In the genomic region with DNA sequence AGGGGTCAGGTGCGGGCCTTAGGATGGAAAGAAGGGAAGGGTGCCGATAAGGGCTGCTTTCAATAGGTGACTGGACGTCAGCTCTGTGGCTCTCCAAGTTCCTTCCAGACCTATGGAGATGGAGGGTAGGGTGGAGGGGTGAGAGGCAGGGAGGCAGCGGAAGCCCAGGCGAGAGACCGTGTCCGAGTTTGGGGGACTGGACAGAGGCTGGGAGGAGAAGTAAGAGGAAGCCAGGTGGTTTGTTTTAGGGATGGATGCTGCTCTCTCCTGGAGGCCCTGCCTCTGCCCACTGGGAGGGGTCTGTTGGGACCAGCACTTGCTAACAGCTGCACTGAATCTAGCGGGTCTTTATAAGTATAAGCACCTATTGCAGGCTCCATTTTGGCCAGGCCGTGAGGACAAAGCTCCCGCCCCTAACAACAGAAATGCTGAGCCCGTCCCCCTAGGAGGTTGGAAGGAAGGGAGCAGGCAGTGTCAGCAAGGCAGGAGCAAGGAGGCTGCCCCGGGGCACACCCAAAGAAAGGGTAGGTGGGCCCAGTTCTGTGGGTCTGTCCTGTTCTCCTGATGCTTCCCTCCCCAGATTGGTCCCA, we compare ENCODE assay signal across 20 cellular contexts.
DNase-seq lines count a peak whose midpoint lies in the region; ATAC-seq and TF ChIP-seq lines count a peak whose summit lies in the region.
"Had no signal": no experiment of that assay in that cellular context is flagged by ENCODE, and none has a peak within 500 bp of the region (broad histone marks: within the 10 kb centered on the region; RNA-seq: fewer than 3 reads in every experiment).

No MANE protein-coding gene starts in this region.

- no peaks in the 10 kb centered on the region for H3K9me3 Mint-ChIP-seq in neural crest cell
- no peaks in the 10 kb centered on the region for H3K9me3 Mint-ChIP-seq in activated T-cell treated with anti-CD3 and anti-CD28 coated beads, Interleukin-2, amount 50 U/mL, for 72 hours
- H3K9me3 Mint-ChIP-seq: activated naive CD4-positive, alpha-beta T cell treated with anti-CD3 and anti-CD28 coated beads, Interleukin-2, amount 50 U/mL, for 72 hours; activated T-helper 2 cell treated with anti-CD3 and anti-CD28 coated beads, Interferon-gamma antibody, Interleukin-2, Interleukin-4, amounts not matched to agents 10 μg/mL and 5 μg/mL and 100 μg/mL, durations not matched to agents 14 hours and 24 hours and 36 hours had no signal

- H3K4me1 Mint-ChIP-seq in neural crest cell: peaks cover 50% of the 10 kb centered on the region
- H3K4me1 Mint-ChIP-seq in activated T-cell treated with anti-CD3 and anti-CD28 coated beads, Interleukin-2, amount 50 U/mL, for 72 hours (ENCODE audit: low read depth): no peaks in the 10 kb centered on the region

- H3K9ac ChIP-seq in GM23248: 0 out of 2 replicates have a peak overlapping the region, but pooled peaks have one; percentile 30
- H3K9ac ChIP-seq in HUES6 (ENCODE audit: low read length): peak overlapping the region; percentile 5

- no peaks in the 10 kb centered on the region for H3K36me3 Mint-ChIP-seq in neural crest cell (ENCODE audit: low read depth)
- H3K36me3 Mint-ChIP-seq in activated T-cell treated with anti-CD3 and anti-CD28 coated beads, Interleukin-2, amount 50 U/mL, for 72 hours (ENCODE audit: insufficient read depth in 2 of 2): no peaks in the 10 kb centered on the region
- H3K36me3 Mint-ChIP-seq: activated naive CD4-positive, alpha-beta T cell treated with anti-CD3 and anti-CD28 coated beads, Interleukin-2, amount 50 U/mL, for 72 hours had no signal

- in situ Hi-C loops in GM23248 (cut with MboI): no loop called here

- H3K9me2 ChIP-seq in GM23248 (ENCODE audit: insufficient read depth): no peaks in the 10 kb centered on the region

- ATAC-seq in activated T-cell treated with anti-CD3 and anti-CD28 coated beads, Interleukin-2, amount 50 U/mL, for 72 hours (replicated peaks in 1 of 2): no peak
- no peak for ATAC-seq in HG02610 (IDR thresholded peaks at IDR 0.05; ENCODE audit: unreplicated experiment)
- no peak for ATAC-seq in GM21619 (IDR thresholded peaks at IDR 0.05; ENCODE audit: unreplicated experiment)
- ATAC-seq: activated naive CD4-positive, alpha-beta T cell treated with anti-CD3 and anti-CD28 coated beads, Interleukin-2, amount 50 U/mL, for 72 hours; Right ventricle myocardium inferior had no signal

- no peaks in the 10 kb centered on the region for H3F3A ChIP-seq in GM23248 (ENCODE audit: insufficient read depth)

- H3K27me3 Mint-ChIP-seq in neural crest cell (ENCODE audit: low read depth): peaks cover 29% of the 10 kb centered on the region
- no peaks in the 10 kb centered on the region for H3K27me3 Mint-ChIP-seq in activated T-cell treated with anti-CD3 and anti-CD28 coated beads, Interleukin-2, amount 50 U/mL, for 72 hours (ENCODE audit: low read depth)

- no peak overlapping the region for H3K27ac ChIP-seq in GM23248
- H3K27ac ChIP-seq in HUES6 (ENCODE audit: low read depth, low read length): no peak overlapping the region
- H3K27ac ChIP-seq in ectodermal cell (ENCODE audit: insufficient read depth, low read depth, low read length, poor library complexity, severe bottlenecking): peak overlapping the region; percentile 74

- peak overlapping the region; percentile 67; the same call in 1 of the 2 replicates for H2AFZ ChIP-seq in GM23248

- H3K4me2 ChIP-seq in GM23248 (ENCODE audit: unreplicated experiment): no peak overlapping the region

- H3K36me3 ChIP-seq in GM23248 (ENCODE audit: low read depth) (no peaks in the 10 kb centered on the region), HUES6 (ENCODE audit: control insufficient read depth, insufficient read depth, low read length) (no peaks in the 10 kb centered on the region), ectodermal cell (ENCODE audit: control insufficient read depth, insufficient read depth, low read length) (no peaks in the 10 kb centered on the region)
- H3K36me3 ChIP-seq: MG63 had no signal

- H3K27me3 ChIP-seq in GM23248 (replicated peaks; ENCODE audit: insufficient read depth) (no peaks in the 10 kb centered on the region), HUES6 (ENCODE audit: control insufficient read depth, insufficient read depth, low read length) (0 out of 2 replicates have a peak, but pooled peaks cover 4% of the 10 kb centered on the region), ectodermal cell (ENCODE audit: control insufficient read depth, insufficient read depth, low read length, poor library complexity, severe bottlenecking) (no peaks in the 10 kb centered on the region)
- H3K27me3 ChIP-seq: MG63, tibial nerve had no signal

- H3K4me3 Mint-ChIP-seq in neural crest cell: peak overlapping the region; percentile 59
- H3K4me3 Mint-ChIP-seq in activated T-cell treated with anti-CD3 and anti-CD28 coated beads, Interleukin-2, amount 50 U/mL, for 72 hours: no peak overlapping the region

- peak overlapping the region; percentile 43 for H3K27ac Mint-ChIP-seq in neural crest cell (ENCODE audit: unreplicated experiment)
- H3K27ac Mint-ChIP-seq in activated T-cell treated with anti-CD3 and anti-CD28 coated beads, Interleukin-2, amount 50 U/mL, for 72 hours: no peak overlapping the region
- H3K27ac Mint-ChIP-seq: activated naive CD4-positive, alpha-beta T cell treated with anti-CD3 and anti-CD28 coated beads, Interleukin-2, amount 50 U/mL, for 72 hours; activated T-helper 2 cell treated with anti-CD3 and anti-CD28 coated beads, Interferon-gamma antibody, Interleukin-2, Interleukin-4, amounts not matched to agents 10 μg/mL and 5 μg/mL and 100 μg/mL, durations not matched to agents 14 hours and 24 hours and 36 hours had no signal

- TF ChIP-seq CTCF in neural crest cell (conservative IDR thresholded peaks at IDR 0.05): no peak

- DNase-seq in GM23248 (no peak), neural crest cell (ENCODE audit: low read depth, low spot score) (no peak)
- no peak for DNase-seq in activated T-cell treated with anti-CD3 and anti-CD28 coated beads, Interleukin-2, amount 50 U/mL, for 72 hours
- DNase-seq: activated CD4-positive, alpha-beta T cell treated with anti-CD3 and anti-CD28 coated beads for 4 hours; effector CD4-positive, alpha-beta T cell; kidney; left ventricle myocardium superior; MG63; NCI-H1105; NCI-H187 treated with DMSO at 0.1 percent for 48 hours; occipital lobe; stimulated activated CD4-positive, alpha-beta T cell treated with anti-CD3 and anti-CD28 coated beads, Interleukin-4, amount 100 ng/mL, for 24 hours had no signal

- no peaks in the 10 kb centered on the region for H3K79me2 ChIP-seq in GM23248 (ENCODE audit: insufficient read depth)

- WGBS in GM23248 (ENCODE audit: low coverage in 1 of 2, low lambda C conversion rate in 2 of 2, missing lambda C conversion rate in 2 of 2), 2 experiments: 88 to 90% methylated on average over 12 of the region's 12 CpGs
- 74 to 75% methylated on average over 12 of the region's 12 CpGs for WGBS in ectodermal cell, 2 experiments

- no peaks in the 10 kb centered on the region for H3K9me3 ChIP-seq in GM23248 (ENCODE audit: low read depth)
- no peaks in the 10 kb centered on the region for H3K9me3 ChIP-seq in HUES6 (ENCODE audit: control insufficient read depth, insufficient read depth, low read depth, low read length)
- no peaks in the 10 kb centered on the region for H3K9me3 ChIP-seq in ectodermal cell (ENCODE audit: control insufficient read depth, low read length)
- H3K9me3 ChIP-seq: MG63, tibial nerve had no signal

- H3K4me3 ChIP-seq in GM23248 (no peak overlapping the region), HUES6 (ENCODE audit: low read depth, low read length) (peak overlapping the region; percentile 39; the same call in 1 of the 2 replicates), ectodermal cell (ENCODE audit: insufficient read depth, low read depth, low read length) (no peak overlapping the region)
- H3K4me3 ChIP-seq: MG63 had no signal

- H4K20me1 ChIP-seq in GM23248 (ENCODE audit: insufficient read depth): no peaks in the 10 kb centered on the region

- H3K4me1 ChIP-seq in GM23248 (ENCODE audit: insufficient read depth) (peaks cover 10% of the 10 kb centered on the region), HUES6 (ENCODE audit: control insufficient read depth, insufficient read depth, low read length) (peaks cover 72% of the 10 kb centered on the region), ectodermal cell (ENCODE audit: control insufficient read depth, insufficient read depth, low read length) (peaks cover 71% of the 10 kb centered on the region)
